In the genomic region with DNA sequence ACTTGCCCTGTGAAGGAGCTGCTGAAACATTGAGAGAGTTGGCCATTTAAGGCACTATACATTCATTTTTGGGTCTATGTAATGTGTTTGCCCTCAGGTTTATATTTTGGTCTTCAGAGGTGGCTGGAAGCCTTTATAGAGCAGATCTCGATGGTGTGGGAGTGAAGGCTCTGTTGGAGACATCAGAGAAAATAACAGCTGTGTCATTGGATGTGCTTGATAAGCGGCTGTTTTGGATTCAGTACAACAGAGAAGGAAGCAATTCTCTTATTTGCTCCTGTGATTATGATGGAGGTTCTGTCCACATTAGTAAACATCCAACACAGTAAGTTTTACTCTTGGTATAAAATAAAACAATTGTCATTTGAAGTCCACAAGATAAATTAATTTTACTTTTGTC, we compare ENCODE assay signal across 1 cellular context.
TF ChIP-seq lines count a peak whose summit lies in the region.

No MANE protein-coding gene starts in this region.

TF ChIP-seq in SK-N-SH, 30 proteins besides CTCF, POLR2A, EP300 and RAD21 (continued from another document):
- TF ChIP-seq, protein P1, sequence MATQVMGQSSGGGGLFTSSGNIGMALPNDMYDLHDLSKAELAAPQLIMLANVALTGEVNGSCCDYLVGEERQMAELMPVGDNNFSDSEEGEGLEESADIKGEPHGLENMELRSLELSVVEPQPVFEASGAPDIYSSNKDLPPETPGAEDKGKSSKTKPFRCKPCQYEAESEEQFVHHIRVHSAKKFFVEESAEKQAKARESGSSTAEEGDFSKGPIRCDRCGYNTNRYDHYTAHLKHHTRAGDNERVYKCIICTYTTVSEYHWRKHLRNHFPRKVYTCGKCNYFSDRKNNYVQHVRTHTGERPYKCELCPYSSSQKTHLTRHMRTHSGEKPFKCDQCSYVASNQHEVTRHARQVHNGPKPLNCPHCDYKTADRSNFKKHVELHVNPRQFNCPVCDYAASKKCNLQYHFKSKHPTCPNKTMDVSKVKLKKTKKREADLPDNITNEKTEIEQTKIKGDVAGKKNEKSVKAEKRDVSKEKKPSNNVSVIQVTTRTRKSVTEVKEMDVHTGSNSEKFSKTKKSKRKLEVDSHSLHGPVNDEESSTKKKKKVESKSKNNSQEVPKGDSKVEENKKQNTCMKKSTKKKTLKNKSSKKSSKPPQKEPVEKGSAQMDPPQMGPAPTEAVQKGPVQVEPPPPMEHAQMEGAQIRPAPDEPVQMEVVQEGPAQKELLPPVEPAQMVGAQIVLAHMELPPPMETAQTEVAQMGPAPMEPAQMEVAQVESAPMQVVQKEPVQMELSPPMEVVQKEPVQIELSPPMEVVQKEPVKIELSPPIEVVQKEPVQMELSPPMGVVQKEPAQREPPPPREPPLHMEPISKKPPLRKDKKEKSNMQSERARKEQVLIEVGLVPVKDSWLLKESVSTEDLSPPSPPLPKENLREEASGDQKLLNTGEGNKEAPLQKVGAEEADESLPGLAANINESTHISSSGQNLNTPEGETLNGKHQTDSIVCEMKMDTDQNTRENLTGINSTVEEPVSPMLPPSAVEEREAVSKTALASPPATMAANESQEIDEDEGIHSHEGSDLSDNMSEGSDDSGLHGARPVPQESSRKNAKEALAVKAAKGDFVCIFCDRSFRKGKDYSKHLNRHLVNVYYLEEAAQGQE (IDR thresholded peaks at IDR 0.05; ENCODE audit: low read depth, low read length), result no peak
